2 cellular contexts compared by ENCODE assay signal in the genomic region with DNA sequence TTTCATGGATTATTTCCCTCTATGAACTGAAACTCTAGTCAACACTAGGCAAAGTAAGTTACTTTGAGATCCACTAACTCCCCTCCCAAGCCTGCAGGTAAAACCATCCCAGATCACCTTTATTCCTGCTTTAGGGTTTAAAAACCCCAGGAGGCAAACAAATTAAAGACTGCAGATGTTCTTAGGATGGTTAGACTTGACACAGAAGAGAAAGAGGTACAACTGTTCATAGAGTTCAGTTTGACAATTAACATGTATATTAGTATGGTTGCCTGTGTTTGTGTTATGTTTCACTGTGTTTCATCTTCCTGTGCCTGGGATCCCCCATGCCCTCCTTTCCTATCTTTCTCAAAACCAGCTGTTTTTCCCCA.
A peak's percentile ranks its signal among the peaks of the same experiment; 100 is the strongest.
TF ChIP-seq lines count a peak whose summit lies in the region.

No MANE protein-coding gene starts in this region.

TF ChIP-seq in K562, 482 proteins besides CTCF, POLR2A, EP300 and RAD21:
- TF ChIP-seq HINFP (tag; conservative IDR thresholded peaks at IDR 0.05; ENCODE audit: low read depth): no peak
- no peak for TF ChIP-seq XRCC3 (IDR thresholded peaks at IDR 0.05)
- TF ChIP-seq KAT7 (CRISPR knock-in tag; IDR thresholded peaks at IDR 0.05; ENCODE audit: borderline replicate concordance): no peak
- TF ChIP-seq ZNF586 (CRISPR knock-in tag; conservative IDR thresholded peaks at IDR 0.05): 0 out of 2 replicates have a peak, but pooled peaks have one; percentile 58
- TF ChIP-seq, protein P1, sequence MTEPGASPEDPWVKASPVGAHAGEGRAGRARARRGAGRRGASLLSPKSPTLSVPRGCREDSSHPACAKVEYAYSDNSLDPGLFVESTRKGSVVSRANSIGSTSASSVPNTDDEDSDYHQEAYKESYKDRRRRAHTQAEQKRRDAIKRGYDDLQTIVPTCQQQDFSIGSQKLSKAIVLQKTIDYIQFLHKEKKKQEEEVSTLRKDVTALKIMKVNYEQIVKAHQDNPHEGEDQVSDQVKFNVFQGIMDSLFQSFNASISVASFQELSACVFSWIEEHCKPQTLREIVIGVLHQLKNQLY (CRISPR knock-in tag; conservative IDR thresholded peaks at IDR 0.05): no peak
- TF ChIP-seq RBM34 (IDR thresholded peaks at IDR 0.05; ENCODE audit: borderline replicate concordance, insufficient read depth, low read length): no peak
- no peak for TF ChIP-seq TEAD4 (IDR thresholded peaks at IDR 0.05; ENCODE audit: low read length)
- no peak for TF ChIP-seq TEAD4 (CRISPR knock-in tag; IDR thresholded peaks at IDR 0.05; ENCODE audit: borderline replicate concordance)
- TF ChIP-seq, protein P2, sequence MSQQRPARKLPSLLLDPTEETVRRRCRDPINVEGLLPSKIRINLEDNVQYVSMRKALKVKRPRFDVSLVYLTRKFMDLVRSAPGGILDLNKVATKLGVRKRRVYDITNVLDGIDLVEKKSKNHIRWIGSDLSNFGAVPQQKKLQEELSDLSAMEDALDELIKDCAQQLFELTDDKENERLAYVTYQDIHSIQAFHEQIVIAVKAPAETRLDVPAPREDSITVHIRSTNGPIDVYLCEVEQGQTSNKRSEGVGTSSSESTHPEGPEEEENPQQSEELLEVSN (IDR thresholded peaks at IDR 0.05; ENCODE audit: borderline replicate concordance in 1 of 2, extremely low read depth in 1 of 2, insufficient read depth in 1 of 2, insufficient read length in 1 of 2, low read depth in 1 of 2, low read length in 1 of 2, poor library complexity in 1 of 2, severe bottlenecking in 1 of 2): no peak
- no peak for TF ChIP-seq SREBF2 (CRISPR knock-in tag; IDR thresholded peaks at IDR 0.05)

TF ChIP-seq in liver, 16 proteins besides CTCF, POLR2A, EP300 and RAD21:
- TF ChIP-seq REST (IDR thresholded peaks at IDR 0.05) (no peak), HNF4A (conservative IDR thresholded peaks at IDR 0.05) (no peak), GABPA (IDR thresholded peaks at IDR 0.05 in 1 of 2, conservative IDR thresholded peaks at IDR 0.05 in 1 of 2) (no peak), TAF1 (conservative IDR thresholded peaks at IDR 0.05) (no peak), NR2F2 (IDR thresholded peaks at IDR 0.05) (no peak), EGR1 (IDR thresholded peaks at IDR 0.05; ENCODE audit: low read depth in 2 of 2) (no peak), HNF4G (IDR thresholded peaks at IDR 0.05) (no peak), FOXA2 (IDR thresholded peaks at IDR 0.05) (no peak), RXRA (IDR thresholded peaks at IDR 0.05) (no peak), YY1 (IDR thresholded peaks at IDR 0.05) (no peak), FOXA1 (IDR thresholded peaks at IDR 0.05) (no peak), JUND (IDR thresholded peaks at IDR 0.05) (no peak), MAX (IDR thresholded peaks at IDR 0.05) (no peak), SP1 (IDR thresholded peaks at IDR 0.05) (no peak)
- TF ChIP-seq, protein P3, sequence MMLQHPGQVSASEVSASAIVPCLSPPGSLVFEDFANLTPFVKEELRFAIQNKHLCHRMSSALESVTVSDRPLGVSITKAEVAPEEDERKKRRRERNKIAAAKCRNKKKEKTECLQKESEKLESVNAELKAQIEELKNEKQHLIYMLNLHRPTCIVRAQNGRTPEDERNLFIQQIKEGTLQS (IDR thresholded peaks at IDR 0.05): no peak
- TF ChIP-seq, protein P4, sequence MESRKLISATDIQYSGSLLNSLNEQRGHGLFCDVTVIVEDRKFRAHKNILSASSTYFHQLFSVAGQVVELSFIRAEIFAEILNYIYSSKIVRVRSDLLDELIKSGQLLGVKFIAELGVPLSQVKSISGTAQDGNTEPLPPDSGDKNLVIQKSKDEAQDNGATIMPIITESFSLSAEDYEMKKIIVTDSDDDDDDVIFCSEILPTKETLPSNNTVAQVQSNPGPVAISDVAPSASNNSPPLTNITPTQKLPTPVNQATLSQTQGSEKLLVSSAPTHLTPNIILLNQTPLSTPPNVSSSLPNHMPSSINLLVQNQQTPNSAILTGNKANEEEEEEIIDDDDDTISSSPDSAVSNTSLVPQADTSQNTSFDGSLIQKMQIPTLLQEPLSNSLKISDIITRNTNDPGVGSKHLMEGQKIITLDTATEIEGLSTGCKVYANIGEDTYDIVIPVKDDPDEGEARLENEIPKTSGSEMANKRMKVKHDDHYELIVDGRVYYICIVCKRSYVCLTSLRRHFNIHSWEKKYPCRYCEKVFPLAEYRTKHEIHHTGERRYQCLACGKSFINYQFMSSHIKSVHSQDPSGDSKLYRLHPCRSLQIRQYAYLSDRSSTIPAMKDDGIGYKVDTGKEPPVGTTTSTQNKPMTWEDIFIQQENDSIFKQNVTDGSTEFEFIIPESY (IDR thresholded peaks at IDR 0.05): no peak
